Comparison of ENCODE assay signal across 16 cellular contexts in the genomic region with DNA sequence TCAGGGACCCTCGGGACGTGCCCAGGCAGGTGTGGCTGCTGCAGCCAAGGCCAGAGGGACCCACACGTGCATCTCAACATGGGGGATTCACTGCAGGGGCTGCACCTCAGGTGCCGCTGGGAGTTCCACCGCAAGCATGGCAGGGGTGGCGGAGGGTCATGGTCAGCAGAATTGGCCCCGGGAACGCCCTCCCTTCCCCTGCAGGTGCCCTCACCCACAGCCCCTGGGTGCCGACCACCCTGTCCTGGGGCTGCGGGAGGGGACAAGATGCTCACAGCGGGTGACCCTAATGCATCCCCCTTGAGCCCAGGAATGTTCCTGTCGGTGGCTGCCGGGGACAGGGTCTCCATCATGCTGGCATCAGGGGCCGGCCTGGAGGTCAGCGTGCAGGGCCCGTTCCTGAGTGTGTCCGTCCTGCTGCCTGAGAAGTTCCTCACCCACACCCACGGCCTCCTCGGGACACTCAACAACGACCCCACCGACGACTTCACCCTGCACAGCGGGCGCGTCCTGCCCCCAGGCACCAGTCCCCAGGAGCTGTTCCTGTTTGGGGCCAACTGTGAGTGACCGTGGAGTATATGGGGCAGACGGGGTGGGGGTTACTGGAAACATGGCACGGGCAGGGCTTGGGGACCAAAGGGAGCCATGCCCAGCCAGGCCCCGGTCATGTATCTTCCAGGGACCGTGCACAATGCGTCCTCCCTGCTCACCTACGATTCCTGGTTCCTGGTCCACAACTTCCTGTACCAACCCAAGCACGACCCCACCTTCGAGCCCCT. TPM values are rescaled to one million over a fixed set of nuclear protein-coding genes. Genes with fewer than 3 reads are reported as not detected.
A peak's percentile ranks its signal among the peaks of the same experiment; 100 is the strongest.
DNase-seq lines count a peak whose midpoint lies in the region; ATAC-seq and TF ChIP-seq lines count a peak whose summit lies in the region.
"Had no signal": no experiment of that assay in that cellular context is flagged by ENCODE, and none has a peak within 500 bp of the region (broad histone marks: within the 10 kb centered on the region; RNA-seq: fewer than 3 reads in every experiment).

No MANE protein-coding gene starts in this region.

- ATAC-seq in natural killer cell treated with Interleukin-12 subunit alpha and Interleukin-12 subunit beta and Interleukin-15 and Interleukin-18, amount 100 ng/mL, for 72 hours, result no peak
- ATAC-seq in natural killer cell, result no peak

- intact Hi-C loops in natural killer cell (cut with micrococcal nuclease), result loop anchor here (10.0 kb wide), 1 partner anchor 338 kb away; no protein-coding TSS in a partner anchor

- H3K27ac ChIP-seq in substantia nigra (ENCODE audit: low read depth, low read length, poor library complexity, severe bottlenecking), result no peak overlapping the region

- H3K27ac Mint-ChIP-seq in natural killer cell treated with Interleukin-12 subunit alpha and Interleukin-12 subunit beta and Interleukin-15 and Interleukin-18, amount 100 ng/mL, for 72 hours, result no peak overlapping the region
- no peak overlapping the region for H3K27ac Mint-ChIP-seq in natural killer cell
- H3K27ac Mint-ChIP-seq in chondrocyte (ENCODE audit: unreplicated experiment), result no peak overlapping the region
- H3K27ac Mint-ChIP-seq in osteocyte (ENCODE audit: unreplicated experiment), result no peak overlapping the region

- H3K27me3 Mint-ChIP-seq in natural killer cell treated with Interleukin-12 subunit alpha and Interleukin-12 subunit beta and Interleukin-15 and Interleukin-18, amount 100 ng/mL, for 72 hours, result no peaks in the 10 kb centered on the region
- H3K27me3 Mint-ChIP-seq in natural killer cell (ENCODE audit: low read depth in 2 of 2) (no peaks in the 10 kb centered on the region), chondrocyte (ENCODE audit: low read depth) (no peaks in the 10 kb centered on the region), osteocyte (ENCODE audit: unreplicated experiment) (no peaks in the 10 kb centered on the region)

- H3K36me3 Mint-ChIP-seq in natural killer cell treated with Interleukin-12 subunit alpha and Interleukin-12 subunit beta and Interleukin-15 and Interleukin-18, amount 100 ng/mL, for 72 hours, result no peaks in the 10 kb centered on the region
- H3K36me3 Mint-ChIP-seq in natural killer cell, result no peaks in the 10 kb centered on the region
- H3K36me3 Mint-ChIP-seq in chondrocyte (ENCODE audit: low read depth), result no peaks in the 10 kb centered on the region
- no peaks in the 10 kb centered on the region for H3K36me3 Mint-ChIP-seq in osteocyte (ENCODE audit: unreplicated experiment)

- H3K4me1 Mint-ChIP-seq in natural killer cell treated with Interleukin-12 subunit alpha and Interleukin-12 subunit beta and Interleukin-15 and Interleukin-18, amount 100 ng/mL, for 72 hours (ENCODE audit: low read depth in 2 of 2), result peaks cover 0 to 4% of the 10 kb centered on the region in 2 donors
- H3K4me1 Mint-ChIP-seq in natural killer cell (no peaks in the 10 kb centered on the region), chondrocyte (ENCODE audit: low read depth) (peaks cover 7% of the 10 kb centered on the region), osteocyte (ENCODE audit: unreplicated experiment) (peaks cover 30% of the 10 kb centered on the region)

- peak; percentile 59 for DNase-seq in natural killer cell treated with Interleukin-12 subunit alpha and Interleukin-12 subunit beta and Interleukin-15 and Interleukin-18, amount 100 ng/mL, for 72 hours (ENCODE audit: low spot score)
- DNase-seq in natural killer cell (no peak), chondrocyte (ENCODE audit: low spot score) (peak; percentile 87), osteocyte (ENCODE audit: extremely low spot score, unreplicated experiment) (peak; percentile 82), NCI-H2081 (lab: John Stamatoyannopoulos, UW) (no peak), cerebellar nuclear complex (lab: John Stamatoyannopoulos, UW) (no peak), substantia nigra (lab: John Stamatoyannopoulos, UW) (no peak)
- DNase-seq: AML-193, DND-41, NCI-H1417, NCI-H187, NCI-H2227 treated with DMSO at 0.1 percent for 48 hours, NCI-H510A treated with DMSO at 0.1 percent for 48 hours, NCI-H82 had no signal

- TF ChIP-seq CTCF in natural killer cell (IDR thresholded peaks at IDR 0.05) (no peak), chondrocyte (IDR thresholded peaks at IDR 0.05) (no peak), osteocyte (IDR thresholded peaks at IDR 0.05) (no peak)

- no peak overlapping the region for H3K4me3 Mint-ChIP-seq in natural killer cell treated with Interleukin-12 subunit alpha and Interleukin-12 subunit beta and Interleukin-15 and Interleukin-18, amount 100 ng/mL, for 72 hours
- H3K4me3 Mint-ChIP-seq in natural killer cell (no peak overlapping the region), chondrocyte (ENCODE audit: unreplicated experiment) (no peak overlapping the region), osteocyte (ENCODE audit: unreplicated experiment) (no peak overlapping the region)

- no peaks in the 10 kb centered on the region for H3K9me3 Mint-ChIP-seq in natural killer cell treated with Interleukin-12 subunit alpha and Interleukin-12 subunit beta and Interleukin-15 and Interleukin-18, amount 100 ng/mL, for 72 hours
- H3K9me3 Mint-ChIP-seq in natural killer cell (no peaks in the 10 kb centered on the region), chondrocyte (ENCODE audit: low read depth) (no peaks in the 10 kb centered on the region), osteocyte (ENCODE audit: unreplicated experiment) (no peaks in the 10 kb centered on the region)

RNA-seq across cellular contexts. Expression of a gene that starts 5.8 kb away (rescaled TPM):
- 1 to 10 TPM; 2.4 to 2.7 TPM for total RNA-seq in natural killer cell treated with Interleukin-12 subunit alpha and Interleukin-12 subunit beta and Interleukin-15 and Interleukin-18, amount 100 ng/mL, for 72 hours
- total RNA-seq in natural killer cell (1 to 10 TPM in 2 of 3 donors, under 1 TPM in 1; 0.75 to 1.7 (median 1.5) TPM), chondrocyte (0.34 to 1.00 TPM (median 0.65 TPM) in 3 replicates), osteocyte (4.2 and 4.5 TPM in 2 replicates)
- total RNA-seq: G401 had no signal

RNA-seq across cellular contexts. Expression of a gene that starts 57.8 kb away (rescaled TPM):
- under 1 TPM; 0.33 to 0.42 TPM for total RNA-seq in natural killer cell treated with Interleukin-12 subunit alpha and Interleukin-12 subunit beta and Interleukin-15 and Interleukin-18, amount 100 ng/mL, for 72 hours
- total RNA-seq in natural killer cell (not detected), chondrocyte (30.7 to 47.2 TPM (median 37.5 TPM) in 3 replicates), osteocyte (136 and 150 TPM in 2 replicates)
- total RNA-seq: G401, M059J had no signal

Comparison
In these comparisons a context has a peak if more than half of its experiments do, and no peak if none do; other contexts are left out.
1. DNase-seq: peak in natural killer cell treated with Interleukin-12 subunit alpha and Interleukin-12 subunit beta and Interleukin-15 and Interleukin-18, amount 100 ng/mL, for 72 hours (single experiment), chondrocyte (single experiment) and osteocyte (single experiment); none in natural killer cell (single experiment), NCI-H2081 (0 of 2), cerebellar nuclear complex (0 of 2) and substantia nigra (0 of 49).
2. RNA of a gene that starts 57.8 kb away (total RNA-seq): 136 to 150 TPM in osteocyte and 30.7 to 47.2 TPM in chondrocyte; 0.33 to 0.42 TPM in natural killer cell treated with Interleukin-12 subunit alpha and Interleukin-12 subunit beta and Interleukin-15 and Interleukin-18, amount 100 ng/mL, for 72 hours and not detected in natural killer cell; every median in the first group is over 10 times any median in the second.